ENCODE assay signal across 8 cellular contexts in genomic region chr14:24298892-24299254, GRCh38. TPM values are rescaled to one million over a fixed set of nuclear protein-coding genes. Genes with fewer than 3 reads are reported as not detected.
DNase-seq lines count a peak whose midpoint lies in the region; ATAC-seq and TF ChIP-seq lines count a peak whose summit lies in the region.

No MANE protein-coding gene starts in this region.

- peak overlapping the region; percentile 79 to 88 (median 86) for H3K27ac ChIP-seq in sigmoid colon

- TF ChIP-seq POLR2A in sigmoid colon (IDR thresholded peaks at IDR 0.05) = no peak

- H3K27me3 ChIP-seq in sigmoid colon = no peaks in the 10 kb centered on the region

- ATAC-seq in HG03280 (IDR thresholded peaks at IDR 0.05; ENCODE audit: unreplicated experiment) (peak; percentile 4), left ventricle myocardium superior (peak; percentile 4), GM21825 (IDR thresholded peaks at IDR 0.05; ENCODE audit: unreplicated experiment) (no peak), GM18517 (IDR thresholded peaks at IDR 0.05; ENCODE audit: unreplicated experiment) (no peak), GM21529 (IDR thresholded peaks at IDR 0.05; ENCODE audit: unreplicated experiment) (no peak)

- no peaks in the 10 kb centered on the region for H3K27me3 Mint-ChIP-seq in activated CD4-positive, alpha-beta memory T cell treated with anti-CD3 and anti-CD28 coated beads, Interleukin-2, amount 10 ng/mL, durations not matched to agents 7 days and 5 days

- TF ChIP-seq EP300 in sigmoid colon (IDR thresholded peaks at IDR 0.05) = no peak

- peak overlapping the region; percentile 67 to 81 (median 76) for H3K4me3 ChIP-seq in sigmoid colon

- DNase-seq in DMS 273 treated with DMSO at 0.1 percent for 48 hours (lab: John Stamatoyannopoulos, UW) = peak; percentile 16
- DNase-seq in activated CD4-positive, alpha-beta memory T cell treated with anti-CD3 and anti-CD28 coated beads, Interleukin-2, amount 10 ng/mL, durations not matched to agents 7 days and 5 days = no peak
- DNase-seq in left ventricle myocardium superior = no peak
- DNase-seq in sigmoid colon = no peak

- H3K36me3 ChIP-seq in sigmoid colon = peaks cover 18 to 49% (median 33%) of the 10 kb centered on the region in 4 donors

- WGBS in sigmoid colon, 2 donors = 52 to 61% methylated on average over 7 of the region's 7 CpGs

- CTCF ChIA-PET in activated CD4-positive, alpha-beta memory T cell treated with anti-CD3 and anti-CD28 coated beads, Interleukin-2, amount 10 ng/mL, durations not matched to agents 7 days and 5 days (lab: Charles Lee) = interaction anchor here (0.9 to 7.7 kb wide), 12 partner anchors 9 to 138 kb away, joined by 3 to 213 read pairs (median 14); partner anchors contain the start of genes CIDEB, LTB4R, LTB4R2 and MDP1

- peak overlapping the region; percentile 84 for H3K4me3 Mint-ChIP-seq in activated CD4-positive, alpha-beta memory T cell treated with anti-CD3 and anti-CD28 coated beads, Interleukin-2, amount 10 ng/mL, durations not matched to agents 7 days and 5 days

- peaks cover 60% of the 10 kb centered on the region for H3K4me1 Mint-ChIP-seq in activated CD4-positive, alpha-beta memory T cell treated with anti-CD3 and anti-CD28 coated beads, Interleukin-2, amount 10 ng/mL, durations not matched to agents 7 days and 5 days

- H3K9me3 Mint-ChIP-seq in activated CD4-positive, alpha-beta memory T cell treated with anti-CD3 and anti-CD28 coated beads, Interleukin-2, amount 10 ng/mL, durations not matched to agents 7 days and 5 days = no peaks in the 10 kb centered on the region

- H3K27ac Mint-ChIP-seq in activated CD4-positive, alpha-beta memory T cell treated with anti-CD3 and anti-CD28 coated beads, Interleukin-2, amount 10 ng/mL, durations not matched to agents 7 days and 5 days = peak overlapping the region; percentile 84

- peaks cover 41% of the 10 kb centered on the region for H3K36me3 Mint-ChIP-seq in activated CD4-positive, alpha-beta memory T cell treated with anti-CD3 and anti-CD28 coated beads, Interleukin-2, amount 10 ng/mL, durations not matched to agents 7 days and 5 days (ENCODE audit: low read depth)

- H3K4me1 ChIP-seq in sigmoid colon = peaks cover 0 to 31% (median 25%) of the 10 kb centered on the region in 4 donors

- no peak for TF ChIP-seq CTCF in sigmoid colon (IDR thresholded peaks at IDR 0.05)

- POLR2A ChIA-PET in activated CD4-positive, alpha-beta memory T cell treated with anti-CD3 and anti-CD28 coated beads, Interleukin-2, amount 10 ng/mL, durations not matched to agents 7 days and 5 days (lab: Charles Lee) = interaction anchor here (0.6 to 7.3 kb wide), 14 partner anchors 11 to 185 kb away, joined by 3 to 97 read pairs (median 8); partner anchors contain the start of genes CHMP4A, CIDEB, DCAF11 and IPO4

- intact Hi-C loops in left ventricle myocardium superior (cut with micrococcal nuclease) = no loop called here
- intact Hi-C loops in sigmoid colon (cut with DNase I) = no loop called here

- no peaks in the 10 kb centered on the region for H3K9me3 ChIP-seq in sigmoid colon

RNA-seq across cellular contexts. Expression of gene DHRS1, which starts 0.7 kb away (rescaled TPM):
- total RNA-seq in activated CD4-positive, alpha-beta memory T cell treated with anti-CD3 and anti-CD28 coated beads, Interleukin-2, amount 10 ng/mL, durations not matched to agents 7 days and 5 days = 10 to 100 TPM; 31.6 to 33.4 TPM
- total RNA-seq in left ventricle myocardium superior (5.9 TPM), sigmoid colon (10 to 100 TPM; 13.9 to 34.6 (median 29.3) TPM)
- polyA plus RNA-seq in sigmoid colon = 10 to 100 TPM; 39.6 to 56.6 (median 40.8) TPM

RNA-seq across cellular contexts. Expression of gene NOP9, which starts 0.8 kb away (rescaled TPM):
- total RNA-seq in activated CD4-positive, alpha-beta memory T cell treated with anti-CD3 and anti-CD28 coated beads, Interleukin-2, amount 10 ng/mL, durations not matched to agents 7 days and 5 days = 10 to 100 TPM; 25.8 to 27.7 TPM
- 25.5 TPM for total RNA-seq in left ventricle myocardium superior
- 10 to 100 TPM; 12.8 to 16.8 (median 14.9) TPM for total RNA-seq in sigmoid colon
- 10 to 100 TPM in 2 of 3 donors, 1 to 10 TPM in 1; 7.8 to 29.0 (median 11.3) TPM for polyA plus RNA-seq in sigmoid colon

RNA-seq across cellular contexts. Expression of gene CIDEB, which starts 8.9 kb away (rescaled TPM):
- 10 to 100 TPM; 38.4 to 39.6 TPM for total RNA-seq in activated CD4-positive, alpha-beta memory T cell treated with anti-CD3 and anti-CD28 coated beads, Interleukin-2, amount 10 ng/mL, durations not matched to agents 7 days and 5 days
- total RNA-seq in left ventricle myocardium superior = 3.9 TPM
- total RNA-seq in sigmoid colon = 1 to 10 TPM; 4.7 to 9.5 (median 8.0) TPM
- polyA plus RNA-seq in sigmoid colon = 1 to 10 TPM; 7.2 to 8.6 (median 7.2) TPM

RNA-seq across cellular contexts. Expression of gene LTB4R2, which starts 11.1 kb away (rescaled TPM):
- 10 to 100 TPM; 18.5 to 19.6 TPM for total RNA-seq in activated CD4-positive, alpha-beta memory T cell treated with anti-CD3 and anti-CD28 coated beads, Interleukin-2, amount 10 ng/mL, durations not matched to agents 7 days and 5 days
- 1.5 TPM for total RNA-seq in left ventricle myocardium superior
- 1 to 10 TPM; 2.5 to 5.5 (median 4.3) TPM for total RNA-seq in sigmoid colon
- polyA plus RNA-seq in sigmoid colon = 1 to 10 TPM in 1 of 3 donors, under 1 TPM in 1, not detected in 1; under 0.01 to 3.9 TPM

RNA-seq across cellular contexts. Expression of gene LTB4R, which starts 12.4 kb away (rescaled TPM):
- 10 to 100 TPM; 36.1 to 37.9 TPM for total RNA-seq in activated CD4-positive, alpha-beta memory T cell treated with anti-CD3 and anti-CD28 coated beads, Interleukin-2, amount 10 ng/mL, durations not matched to agents 7 days and 5 days
- total RNA-seq in left ventricle myocardium superior = 1.6 TPM
- 1 to 10 TPM; 2.1 to 4.2 (median 2.9) TPM for total RNA-seq in sigmoid colon
- polyA plus RNA-seq in sigmoid colon = 1 to 10 TPM in 2 of 3 donors, under 1 TPM in 1; 0.60 to 9.8 (median 2.1) TPM

Comparison
In these comparisons a context has a peak if more than half of its experiments do, and no peak if none do; other contexts are left out.
1. ATAC-seq: peak in HG03280 (single experiment) and left ventricle myocardium superior (single experiment); none in GM21825 (single experiment), GM18517 (single experiment) and GM21529 (single experiment).